Comparison of ENCODE assay signal across 14 cellular contexts in the genomic region with DNA sequence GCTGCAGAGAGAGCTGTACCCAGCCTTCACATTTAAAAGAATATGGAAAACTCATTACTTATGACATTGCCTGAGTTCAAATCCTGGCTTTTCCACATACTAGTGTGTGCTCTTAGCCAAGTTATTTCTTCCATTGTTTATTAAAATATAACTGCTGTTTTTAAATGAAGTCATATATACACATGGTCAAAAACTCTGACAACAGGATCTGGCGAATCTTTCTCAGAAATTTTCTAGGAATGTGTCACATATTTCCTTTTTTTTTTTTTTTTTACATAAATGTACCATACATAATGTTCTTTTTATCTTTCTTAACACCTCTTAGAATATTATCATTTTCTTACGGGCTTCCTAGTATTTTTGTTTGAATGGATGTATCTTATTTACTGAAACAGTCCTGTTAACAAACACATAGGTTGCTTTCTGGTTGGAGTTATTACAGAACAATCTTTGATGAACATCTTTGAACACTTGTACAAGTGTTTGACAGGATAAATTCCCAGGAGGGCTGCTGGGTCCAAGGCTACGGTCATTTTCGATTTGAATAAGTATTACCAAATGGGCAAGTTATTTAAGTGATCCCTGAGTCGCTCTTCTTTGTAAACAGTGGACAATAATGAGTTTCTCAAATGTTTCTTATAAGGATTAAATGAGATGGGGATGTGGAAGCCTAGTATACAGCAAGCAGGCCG. TPM values are rescaled to one million over a fixed set of nuclear protein-coding genes. Genes with fewer than 3 reads are reported as not detected.
DNase-seq lines count a peak whose midpoint lies in the region; ATAC-seq and TF ChIP-seq lines count a peak whose summit lies in the region.
"Had no signal": no experiment of that assay in that cellular context is flagged by ENCODE, and none has a peak within 500 bp of the region (broad histone marks: within the 10 kb centered on the region; RNA-seq: fewer than 3 reads in every experiment).

No MANE protein-coding gene starts in this region.

- H3K36me3 ChIP-seq in endodermal cell (ENCODE audit: control insufficient read depth, insufficient read depth, low read length) (no peaks in the 10 kb centered on the region), gastrocnemius medialis (no peaks in the 10 kb centered on the region)

- no peak for TF ChIP-seq CTCF in endodermal cell (conservative IDR thresholded peaks at IDR 0.05)
- no peak for TF ChIP-seq CTCF in gastrocnemius medialis (IDR thresholded peaks at IDR 0.05 in 4 of 5, conservative IDR thresholded peaks at IDR 0.05 in 1 of 5)

- H3K4me1 Mint-ChIP-seq in activated T-cell treated with anti-CD3 and anti-CD28 coated beads, Interleukin-2, amount 50 U/mL, for 24 hours (ENCODE audit: low read depth), result peaks cover 35% of the 10 kb centered on the region
- peaks cover 35% of the 10 kb centered on the region for H3K4me1 Mint-ChIP-seq in endodermal cell

- no peaks in the 10 kb centered on the region for H3K9me3 Mint-ChIP-seq in activated T-cell treated with anti-CD3 and anti-CD28 coated beads, Interleukin-2, amount 50 U/mL, for 24 hours
- H3K9me3 Mint-ChIP-seq in endodermal cell, result peaks cover 5% of the 10 kb centered on the region

- no peak overlapping the region for H3K9ac ChIP-seq in endodermal cell (ENCODE audit: extremely low read depth, low read length, poor library complexity, severe bottlenecking)

- ATAC-seq in gastrocnemius medialis (no peak), HG02938 (IDR thresholded peaks at IDR 0.05; ENCODE audit: unreplicated experiment) (no peak)

- H3K27ac Mint-ChIP-seq in activated T-cell treated with anti-CD3 and anti-CD28 coated beads, Interleukin-2, amount 50 U/mL, for 24 hours, result peak overlapping the region; percentile 74
- no peak overlapping the region for H3K27ac Mint-ChIP-seq in endodermal cell

- no peaks in the 10 kb centered on the region for H3K9me3 ChIP-seq in endodermal cell (ENCODE audit: control insufficient read depth, low read length)
- no peaks in the 10 kb centered on the region for H3K9me3 ChIP-seq in gastrocnemius medialis

- peaks cover 6% of the 10 kb centered on the region for H3K27me3 Mint-ChIP-seq in activated T-cell treated with anti-CD3 and anti-CD28 coated beads, Interleukin-2, amount 50 U/mL, for 24 hours
- H3K27me3 Mint-ChIP-seq in endodermal cell (ENCODE audit: insufficient read depth), result peaks cover 3% of the 10 kb centered on the region

- H3K27ac ChIP-seq in endodermal cell (ENCODE audit: low read depth, low read length), result no peak overlapping the region
- peak overlapping the region; percentile 0 to 90 (median 82) for H3K27ac ChIP-seq in gastrocnemius medialis

- H3K36me3 Mint-ChIP-seq in activated T-cell treated with anti-CD3 and anti-CD28 coated beads, Interleukin-2, amount 50 U/mL, for 24 hours (ENCODE audit: low read depth), result peaks cover 21% of the 10 kb centered on the region
- H3K36me3 Mint-ChIP-seq in endodermal cell (ENCODE audit: low read depth), result peaks cover 2% of the 10 kb centered on the region

- intact Hi-C loops in gastrocnemius medialis (cut with DNase I; ENCODE audit: low total_unique reads), result loop anchor here (5.0 kb wide), 1 partner anchor 161 kb away; a partner anchor contains a TSS

- no peak overlapping the region for H3K4me3 ChIP-seq in endodermal cell (ENCODE audit: low read length)
- no peak overlapping the region for H3K4me3 ChIP-seq in gastrocnemius medialis

- WGBS in endodermal cell (ENCODE audit: insufficient coverage in 1 of 2, insufficient read length in 1 of 2), 2 experiments, result 94 to 100% methylated on average over 4 to 5 of the region's 6 CpGs

- no peaks in the 10 kb centered on the region for H3K4me1 ChIP-seq in endodermal cell (ENCODE audit: control insufficient read depth, insufficient read depth, low read length)
- peaks cover 15 to 29% of the 10 kb centered on the region in 2 donors for H3K4me1 ChIP-seq in gastrocnemius medialis

- H3K27me3 ChIP-seq in endodermal cell (ENCODE audit: control insufficient read depth, insufficient read depth, low read length, poor library complexity, severe bottlenecking) (no peaks in the 10 kb centered on the region), gastrocnemius medialis (no peaks in the 10 kb centered on the region)

- TF ChIP-seq POLR2A in gastrocnemius medialis (IDR thresholded peaks at IDR 0.05), result no peak

- DNase-seq in activated T-cell treated with anti-CD3 and anti-CD28 coated beads, Interleukin-2, amount 50 U/mL, for 24 hours, result no peak
- DNase-seq in activated T-cell treated with anti-CD3 and anti-CD28 coated beads for 4 hours (no peak), NCI-H1048 (lab: John Stamatoyannopoulos, UW) (peak; percentile 39), endodermal cell (no peak), gastrocnemius medialis (no peak), NCI-H2029 (lab: John Stamatoyannopoulos, UW) (no peak), GM03348 (ENCODE audit: low spot score) (no peak)
- DNase-seq: activated CD4-positive, CD25-positive, alpha-beta regulatory T cell; DMS53; effector CD4-positive, alpha-beta T cell; GOT3; NCI-H2171 treated with DMSO at 0.1 percent for 48 hours; stimulated activated CD4-positive, alpha-beta T cell treated with anti-CD3 and anti-CD28 coated beads, Interleukin-12 subunit alpha, Interleukin-12 subunit beta, amount 100 ng/mL, for 4 hours had no signal

- H3K4me3 Mint-ChIP-seq in activated T-cell treated with anti-CD3 and anti-CD28 coated beads, Interleukin-2, amount 50 U/mL, for 24 hours, result peak overlapping the region; percentile 70
- peak overlapping the region; percentile 94 for H3K4me3 Mint-ChIP-seq in endodermal cell

- in situ Hi-C loops in gastrocnemius medialis (cut with MboI; ENCODE audit: low sequenced_read_pairs in 4 of 4), result no loop called here

RNA-seq across cellular contexts. Expression of a gene that starts 1.6 kb away (rescaled TPM):
- total RNA-seq in endodermal cell (10 to 100 TPM; 30.6 to 33.0 TPM), gastrocnemius medialis (10 to 100 TPM; 29.4 to 44.9 (median 33.3) TPM)
- polyA plus RNA-seq in endodermal cell (2013, experiment 1 of 2), result 18.8 TPM
- polyA plus RNA-seq in endodermal cell (2013, experiment 2 of 2), result 20.0 TPM
